8 cellular contexts compared by ENCODE assay signal in the genomic region with DNA sequence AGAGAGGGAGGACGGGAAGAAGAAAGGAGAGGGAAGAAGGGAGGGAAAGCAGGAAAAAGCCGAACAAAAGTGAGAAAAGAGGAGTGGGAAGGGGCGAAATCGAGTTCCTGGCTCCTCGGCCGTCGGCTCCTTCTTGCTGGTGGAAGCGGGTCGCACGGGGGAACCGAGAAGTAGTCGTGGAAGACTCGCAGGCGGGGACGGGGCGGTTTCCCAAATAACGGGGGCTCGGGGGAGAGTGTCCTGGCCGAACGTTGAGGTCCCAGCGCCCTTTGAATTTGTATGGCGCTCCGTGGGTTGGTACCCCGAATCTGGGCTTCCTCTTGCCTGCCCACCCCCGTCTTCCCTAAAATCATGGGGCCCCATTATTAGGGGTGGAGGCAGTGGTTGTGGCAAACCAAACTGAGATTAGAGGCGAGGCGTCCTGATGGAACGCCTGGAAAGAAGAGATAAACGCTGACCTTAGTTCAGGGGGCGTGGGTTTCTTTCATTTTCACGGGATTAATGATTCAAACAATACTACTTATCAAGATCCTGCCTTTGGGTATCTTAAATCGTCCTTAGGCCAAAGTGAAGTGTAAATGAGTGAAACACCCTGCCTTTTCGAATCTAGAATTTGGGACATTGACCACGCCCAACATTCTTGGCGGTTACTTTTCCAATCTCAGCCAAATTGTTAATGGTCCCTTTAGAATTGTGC. TPM values are rescaled to one million over a fixed set of nuclear protein-coding genes. Genes with fewer than 3 reads are reported as not detected.
A peak's percentile ranks its signal among the peaks of the same experiment; 100 is the strongest.
DNase-seq lines count a peak whose midpoint lies in the region; ATAC-seq, FAIRE-seq and TF ChIP-seq lines count a peak whose summit lies in the region.

No MANE protein-coding gene starts in this region.

- no peak for DNase-seq in GM12865 (ENCODE audit: low read depth)
- DNase-seq in caudate nucleus (lab: John Stamatoyannopoulos, UW), result peak in 14 of 61 donors; percentile 23 to 69 (median 54)
- no peak for DNase-seq in HepG2 (ENCODE audit: low spot score)
- DNase-seq in substantia nigra (lab: John Stamatoyannopoulos, UW), result peak in 19 of 49 donors; percentile 5 to 64 (median 47)
- DNase-seq in NCI-H146 (lab: John Stamatoyannopoulos, UW), result no peak

- intact Hi-C loops in HepG2 (cut with micrococcal nuclease; ENCODE audit: unreplicated experiment), result loop anchor here (5.0 kb wide), 2 partner anchors 47 to 77 kb away; no protein-coding TSS in a partner anchor

- ATAC-seq in HepG2 (no peak), HG03565 (IDR thresholded peaks at IDR 0.05; ENCODE audit: unreplicated experiment) (no peak), GM19463 (IDR thresholded peaks at IDR 0.05; ENCODE audit: unreplicated experiment) (no peak)

- H3K27me3 ChIP-seq in OCI-LY3 (ENCODE audit: low read depth, low read length) (peaks cover 12% of the 10 kb centered on the region), HepG2 (ENCODE audit: control insufficient read depth in 1 of 2, insufficient read depth in 2 of 2, low read length in 2 of 2) (no peaks in the 10 kb centered on the region; a peak in 1 of 5 replicates)

- H2AFZ ChIP-seq in OCI-LY3 (ENCODE audit: low read depth, low read length) (peak overlapping the region; percentile 84), HepG2 (ENCODE audit: low read length) (peak overlapping the region; percentile 78)

- BruUV-seq in HepG2 (replicated peaks; lab: Mats Ljungman, UMichigan), result TSS peak; percentile 87

- peak overlapping the region; percentile 1; the same call in 1 of the 2 replicates for H3K27ac ChIP-seq in OCI-LY3 (ENCODE audit: low read length)
- H3K27ac ChIP-seq in caudate nucleus (ENCODE audit: low read depth, low read length), result peak overlapping the region; percentile 70
- peak overlapping the region; percentile 44 for H3K27ac ChIP-seq in HepG2 (ENCODE audit: extremely low read length, insufficient read depth, low read length)
- peak overlapping the region; percentile 52 for H3K27ac ChIP-seq in substantia nigra (ENCODE audit: low read depth, low read length, poor library complexity, severe bottlenecking)

- TF ChIP-seq CTCF in GM12865 (IDR thresholded peaks at IDR 0.05; ENCODE audit: insufficient read depth, low read depth, low read length, missing control alignments), result no peak
- TF ChIP-seq CTCF in OCI-LY3 (IDR thresholded peaks at IDR 0.05; ENCODE audit: low read depth, low read length), result no peak
- TF ChIP-seq CTCF in HepG2 (CRISPR knock-in tag; IDR thresholded peaks at IDR 0.05), result no peak

- H3K4me2 ChIP-seq in OCI-LY3 (ENCODE audit: low read length), result peak overlapping the region; percentile 84
- peak overlapping the region; percentile 95 for H3K4me2 ChIP-seq in HepG2 (ENCODE audit: low read depth, low read length)

- H4K20me1 ChIP-seq in OCI-LY3 (ENCODE audit: insufficient read depth, low read length) (0 out of 2 replicates have a peak, but pooled peaks cover 8% of the 10 kb centered on the region), HepG2 (ENCODE audit: insufficient read depth, low read length) (0 out of 2 replicates have a peak, but pooled peaks cover 9% of the 10 kb centered on the region)

- TF ChIP-seq RAD21 in HepG2 (CRISPR knock-in tag; IDR thresholded peaks at IDR 0.05), result no peak

- TF ChIP-seq EP300 in HepG2 (IDR thresholded peaks at IDR 0.05; ENCODE audit: low read depth in 2 of 2, low read length in 2 of 2) (no peak), HepG2 (CRISPR knock-in tag; IDR thresholded peaks at IDR 0.05; ENCODE audit: borderline replicate concordance) (no peak)

- no peaks in the 10 kb centered on the region for H3K36me3 ChIP-seq in OCI-LY3 (replicated peaks; ENCODE audit: low read depth, low read length)
- no peaks in the 10 kb centered on the region for H3K36me3 ChIP-seq in HepG2 (replicated peaks in 1 of 2; ENCODE audit: control insufficient read depth in 1 of 2, insufficient read depth in 2 of 2, low read length in 2 of 2)

- CTCF ChIA-PET in HepG2 (lab: Yijun Ruan, JAX; ENCODE audit: low intra/inter-chr PET ratio, low total read pairs), result no interaction called here

- FAIRE-seq in HepG2 (lab: Jason Lieb, UNC), result no peak

- H3K4me1 ChIP-seq in OCI-LY3 (ENCODE audit: low read length) (peaks cover 21% of the 10 kb centered on the region), HepG2 (ENCODE audit: insufficient read depth, low read length) (peaks cover 57% of the 10 kb centered on the region)

- POLR2A ChIA-PET in HepG2 (lab: Yijun Ruan, JAX), result no interaction called here

- H3K4me3 ChIP-seq in GM12865 (ENCODE audit: low read depth, low read length) (peak overlapping the region; percentile 90), OCI-LY3 (ENCODE audit: low read length) (peak overlapping the region; percentile 88), HepG2 (replicated peaks in 1 of 3; ENCODE audit: insufficient read depth in 1 of 3, low read depth in 2 of 3, low read length in 3 of 3) (peak overlapping the region; percentile 82 to 89 (median 87))

- in situ Hi-C loops in HepG2 (cut with HindIII; ENCODE audit: extremely low pct_ligation_motif_present, low pct_unique_long_range_greater_than_20kb), result loop anchor here (10.0 kb wide), 1 partner anchor 180 kb away; no protein-coding TSS in a partner anchor

- no peak for TF ChIP-seq POLR2A in HepG2 (IDR thresholded peaks at IDR 0.05; ENCODE audit: insufficient read depth in 1 of 2, low read depth in 2 of 2, low read length in 2 of 2)

- 7% methylated on average over 26 of the region's 35 CpGs for WGBS in HepG2 (ENCODE audit: low lambda C conversion rate)

- H3K9ac ChIP-seq in OCI-LY3 (ENCODE audit: low read length), result peak overlapping the region; percentile 71
- peak overlapping the region; percentile 71; the same call in 1 of the 2 replicates for H3K9ac ChIP-seq in HepG2 (ENCODE audit: insufficient read depth, low read depth, low read length)

- no peaks in the 10 kb centered on the region for H3K9me3 ChIP-seq in OCI-LY3 (ENCODE audit: insufficient read depth, low read length)
- no peaks in the 10 kb centered on the region for H3K9me3 ChIP-seq in HepG2 (ENCODE audit: low read length)

- H3K79me2 ChIP-seq in OCI-LY3 (ENCODE audit: low read length) (peaks cover 38% of the 10 kb centered on the region), HepG2 (ENCODE audit: insufficient read depth, low read length) (peaks cover 37% of the 10 kb centered on the region)

TF ChIP-seq in HepG2, 621 proteins besides CTCF, POLR2A, EP300 and RAD21 (continues in another document):
- TF ChIP-seq ZNF710 (CRISPR knock-in tag; IDR thresholded peaks at IDR 0.05; ENCODE audit: borderline replicate concordance), result 0 out of 2 replicates have a peak, but pooled peaks have one; percentile 19
- no peak for TF ChIP-seq SNRNP70 (IDR thresholded peaks at IDR 0.05; ENCODE audit: low read depth, low read length)
- no peak for TF ChIP-seq ZKSCAN1 (IDR thresholded peaks at IDR 0.05; ENCODE audit: low read length)
- no peak for TF ChIP-seq ZNF17 (CRISPR knock-in tag; IDR thresholded peaks at IDR 0.05)
- TF ChIP-seq FOXA3 (CRISPR knock-in tag; IDR thresholded peaks at IDR 0.05), result no peak
- TF ChIP-seq ZNF737 (CRISPR knock-in tag; IDR thresholded peaks at IDR 0.05; ENCODE audit: borderline replicate concordance), result no peak
- TF ChIP-seq ZNF335 (CRISPR knock-in tag; IDR thresholded peaks at IDR 0.05), result no peak
- TF ChIP-seq ZNF746 (CRISPR knock-in tag; IDR thresholded peaks at IDR 0.05), result 0 out of 2 replicates have a peak, but pooled peaks have one; percentile 20

RNA-seq across cellular contexts. Expression of gene UBTD2, which starts 0.9 kb away (rescaled TPM):
- total RNA-seq in HepG2 (2016; rRNA removed; fragmentation: Illumina TruSeq; extraction: Trizol), result 24.1 and 32.9 TPM in 2 replicates
- total RNA-seq in HepG2 (2016; cell fraction: cytosol; rRNA removed; fragmentation: Illumina TruSeq; extraction: Trizol; ENCODE audit: low read depth), result 9.7 and 11.2 TPM in 2 replicates
- total RNA-seq in HepG2 (2016; cell fraction: insoluble cytoplasmic fraction; rRNA removed; fragmentation: Illumina TruSeq; extraction: Trizol), result 24.7 and 30.9 TPM in 2 replicates
- 41.5 and 46.2 TPM in 2 replicates for total RNA-seq in HepG2 (2016; cell fraction: membrane; rRNA removed; fragmentation: Illumina TruSeq; extraction: Trizol)
- total RNA-seq in HepG2 (2016; cell fraction: nucleus; rRNA removed; fragmentation: Illumina TruSeq; extraction: Trizol), result 14.0 and 15.3 TPM in 2 replicates
- polyA plus RNA-seq in HepG2 (2011; rRNA removed), result 13.6 and 15.2 TPM in 2 replicates
- 8.1 and 12.6 TPM in 2 replicates for polyA plus RNA-seq in HepG2 (2011; cell fraction: cytosol; rRNA removed)
- 4.2 and 5.7 TPM in 2 replicates for polyA plus RNA-seq in HepG2 (2011; cell fraction: nucleus; rRNA removed)
- polyA plus RNA-seq in HepG2 (2012), result 15.3 and 22.4 TPM in 2 replicates
- polyA plus RNA-seq in HepG2 (2016; cell fraction: cytosol; fragmentation: Illumina TruSeq; extraction: Trizol; ENCODE audit: low read depth), result 13.7 and 15.1 TPM in 2 replicates
- polyA plus RNA-seq in HepG2 (2016; cell fraction: insoluble cytoplasmic fraction; fragmentation: Illumina TruSeq; extraction: Trizol; ENCODE audit: low read depth), result 36.9 and 39.9 TPM in 2 replicates
- polyA plus RNA-seq in HepG2 (2016; cell fraction: membrane; fragmentation: Illumina TruSeq; extraction: Trizol; ENCODE audit: low read depth), result 40.2 and 41.2 TPM in 2 replicates
- polyA plus RNA-seq in HepG2 (2016; cell fraction: nucleus; fragmentation: Illumina TruSeq; extraction: Trizol; ENCODE audit: insufficient read depth, low read depth), result 20.7 and 21.5 TPM in 2 replicates
- 7.6 and 8.4 TPM in 2 replicates for polyA minus RNA-seq in HepG2 (2011; rRNA and poly(A)+ RNA removed; ENCODE audit: low replicate concordance)
- 14.6 and 18.6 TPM in 2 replicates for polyA minus RNA-seq in HepG2 (2011; cell fraction: cytosol; rRNA and poly(A)+ RNA removed)
- polyA minus RNA-seq in HepG2 (2011; cell fraction: nucleus; rRNA and poly(A)+ RNA removed), result 12.5 and 14.8 TPM in 2 replicates

Comparison
In these comparisons a context has a peak if more than half of its experiments do, and no peak if none do; other contexts are left out.
1. H3K27ac ChIP-seq: peak in every context shown above with its lines; median percentile 70 in caudate nucleus; 52 in substantia nigra; 44 in HepG2; 1 in OCI-LY3.